In the genomic region with DNA sequence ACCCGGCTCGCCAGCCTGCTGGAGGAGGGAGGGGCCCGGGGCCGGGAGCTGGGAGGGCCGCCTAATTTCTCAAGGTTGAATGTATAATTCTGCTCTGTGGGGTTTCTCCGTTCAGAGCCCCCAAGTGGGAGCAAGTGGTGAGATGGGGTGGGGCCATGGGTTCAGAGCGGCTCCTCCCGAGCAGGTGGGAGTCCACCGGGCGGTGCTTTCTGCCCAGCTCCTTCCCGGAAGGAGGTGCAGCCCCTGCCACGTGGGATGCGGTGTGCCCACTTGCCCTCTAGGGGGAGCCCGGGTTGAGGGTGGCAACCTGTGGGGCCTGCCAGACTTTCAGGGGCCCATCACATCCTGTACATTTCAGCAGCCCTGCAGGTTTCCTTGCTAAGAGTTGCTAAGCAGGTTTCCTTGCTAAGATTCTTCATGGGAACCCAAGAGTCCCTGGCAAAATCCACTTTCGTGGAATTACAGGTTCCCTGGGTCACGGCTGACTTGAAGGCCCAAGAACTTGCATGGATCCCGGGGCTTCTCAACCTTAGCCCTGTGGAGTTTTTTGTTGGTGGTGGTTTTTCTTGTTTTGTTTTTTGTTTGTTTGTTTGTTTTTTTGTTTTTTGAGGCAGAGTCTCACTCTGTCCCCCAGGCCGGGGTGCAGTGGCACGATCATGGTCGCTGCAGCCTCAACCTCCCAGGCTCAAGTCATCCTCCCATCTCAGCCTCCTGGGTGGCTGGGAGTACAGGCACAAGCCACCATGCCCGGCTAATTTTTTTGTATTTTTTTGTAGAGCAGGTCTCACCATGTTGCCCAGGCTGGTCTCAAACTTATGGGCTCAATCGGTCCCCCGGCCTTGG, we compare ENCODE assay signal across 2 cellular contexts.
TF ChIP-seq lines count a peak whose summit lies in the region.

No MANE protein-coding gene starts in this region.

TF ChIP-seq in K562, 482 proteins besides CTCF, POLR2A, EP300 and RAD21 (continued from another document and continues in another):
- TF ChIP-seq, protein P1, sequence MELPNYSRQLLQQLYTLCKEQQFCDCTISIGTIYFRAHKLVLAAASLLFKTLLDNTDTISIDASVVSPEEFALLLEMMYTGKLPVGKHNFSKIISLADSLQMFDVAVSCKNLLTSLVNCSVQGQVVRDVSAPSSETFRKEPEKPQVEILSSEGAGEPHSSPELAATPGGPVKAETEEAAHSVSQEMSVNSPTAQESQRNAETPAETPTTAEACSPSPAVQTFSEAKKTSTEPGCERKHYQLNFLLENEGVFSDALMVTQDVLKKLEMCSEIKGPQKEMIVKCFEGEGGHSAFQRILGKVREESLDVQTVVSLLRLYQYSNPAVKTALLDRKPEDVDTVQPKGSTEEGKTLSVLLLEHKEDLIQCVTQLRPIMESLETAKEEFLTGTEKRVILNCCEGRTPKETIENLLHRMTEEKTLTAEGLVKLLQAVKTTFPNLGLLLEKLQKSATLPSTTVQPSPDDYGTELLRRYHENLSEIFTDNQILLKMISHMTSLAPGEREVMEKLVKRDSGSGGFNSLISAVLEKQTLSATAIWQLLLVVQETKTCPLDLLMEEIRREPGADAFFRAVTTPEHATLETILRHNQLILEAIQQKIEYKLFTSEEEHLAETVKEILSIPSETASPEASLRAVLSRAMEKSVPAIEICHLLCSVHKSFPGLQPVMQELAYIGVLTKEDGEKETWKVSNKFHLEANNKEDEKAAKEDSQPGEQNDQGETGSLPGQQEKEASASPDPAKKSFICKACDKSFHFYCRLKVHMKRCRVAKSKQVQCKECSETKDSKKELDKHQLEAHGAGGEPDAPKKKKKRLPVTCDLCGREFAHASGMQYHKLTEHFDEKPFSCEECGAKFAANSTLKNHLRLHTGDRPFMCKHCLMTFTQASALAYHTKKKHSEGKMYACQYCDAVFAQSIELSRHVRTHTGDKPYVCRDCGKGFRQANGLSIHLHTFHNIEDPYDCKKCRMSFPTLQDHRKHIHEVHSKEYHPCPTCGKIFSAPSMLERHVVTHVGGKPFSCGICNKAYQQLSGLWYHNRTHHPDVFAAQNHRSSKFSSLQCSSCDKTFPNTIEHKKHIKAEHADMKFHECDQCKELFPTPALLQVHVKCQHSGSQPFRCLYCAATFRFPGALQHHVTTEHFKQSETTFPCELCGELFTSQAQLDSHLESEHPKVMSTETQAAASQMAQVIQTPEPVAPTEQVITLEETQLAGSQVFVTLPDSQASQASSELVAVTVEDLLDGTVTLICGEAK (IDR thresholded peaks at IDR 0.05) = 0 out of 2 replicates have a peak, but pooled peaks have one; percentile 14
- TF ChIP-seq, protein P1 (CRISPR knock-in tag; IDR thresholded peaks at IDR 0.05) = no peak
- TF ChIP-seq STAT5B (CRISPR knock-in tag; IDR thresholded peaks at IDR 0.05) (no peak), JUND (IDR thresholded peaks at IDR 0.05; ENCODE audit: borderline replicate concordance, low read depth, low read length) (peak; percentile 56), JUND (tag; IDR thresholded peaks at IDR 0.05; ENCODE audit: borderline replicate concordance, low read depth, low read length) (no peak), SIX5 (IDR thresholded peaks at IDR 0.05; ENCODE audit: borderline replicate concordance in 1 of 2, insufficient read depth in 1 of 2, low read depth in 1 of 2, low read length in 2 of 2) (no peak), TRIM24 (IDR thresholded peaks at IDR 0.05) (no peak), KLF1 (tag; IDR thresholded peaks at IDR 0.05) (no peak), XRCC3 (IDR thresholded peaks at IDR 0.05) (no peak)
- TF ChIP-seq, protein P2, sequence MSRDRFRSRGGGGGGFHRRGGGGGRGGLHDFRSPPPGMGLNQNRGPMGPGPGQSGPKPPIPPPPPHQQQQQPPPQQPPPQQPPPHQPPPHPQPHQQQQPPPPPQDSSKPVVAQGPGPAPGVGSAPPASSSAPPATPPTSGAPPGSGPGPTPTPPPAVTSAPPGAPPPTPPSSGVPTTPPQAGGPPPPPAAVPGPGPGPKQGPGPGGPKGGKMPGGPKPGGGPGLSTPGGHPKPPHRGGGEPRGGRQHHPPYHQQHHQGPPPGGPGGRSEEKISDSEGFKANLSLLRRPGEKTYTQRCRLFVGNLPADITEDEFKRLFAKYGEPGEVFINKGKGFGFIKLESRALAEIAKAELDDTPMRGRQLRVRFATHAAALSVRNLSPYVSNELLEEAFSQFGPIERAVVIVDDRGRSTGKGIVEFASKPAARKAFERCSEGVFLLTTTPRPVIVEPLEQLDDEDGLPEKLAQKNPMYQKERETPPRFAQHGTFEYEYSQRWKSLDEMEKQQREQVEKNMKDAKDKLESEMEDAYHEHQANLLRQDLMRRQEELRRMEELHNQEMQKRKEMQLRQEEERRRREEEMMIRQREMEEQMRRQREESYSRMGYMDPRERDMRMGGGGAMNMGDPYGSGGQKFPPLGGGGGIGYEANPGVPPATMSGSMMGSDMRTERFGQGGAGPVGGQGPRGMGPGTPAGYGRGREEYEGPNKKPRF (IDR thresholded peaks at IDR 0.05; ENCODE audit: low read depth, low read length) = no peak

TF ChIP-seq in HepG2, 621 proteins besides CTCF, POLR2A, EP300 and RAD21 (continued from another document and continues in another):
- TF ChIP-seq, protein P3, sequence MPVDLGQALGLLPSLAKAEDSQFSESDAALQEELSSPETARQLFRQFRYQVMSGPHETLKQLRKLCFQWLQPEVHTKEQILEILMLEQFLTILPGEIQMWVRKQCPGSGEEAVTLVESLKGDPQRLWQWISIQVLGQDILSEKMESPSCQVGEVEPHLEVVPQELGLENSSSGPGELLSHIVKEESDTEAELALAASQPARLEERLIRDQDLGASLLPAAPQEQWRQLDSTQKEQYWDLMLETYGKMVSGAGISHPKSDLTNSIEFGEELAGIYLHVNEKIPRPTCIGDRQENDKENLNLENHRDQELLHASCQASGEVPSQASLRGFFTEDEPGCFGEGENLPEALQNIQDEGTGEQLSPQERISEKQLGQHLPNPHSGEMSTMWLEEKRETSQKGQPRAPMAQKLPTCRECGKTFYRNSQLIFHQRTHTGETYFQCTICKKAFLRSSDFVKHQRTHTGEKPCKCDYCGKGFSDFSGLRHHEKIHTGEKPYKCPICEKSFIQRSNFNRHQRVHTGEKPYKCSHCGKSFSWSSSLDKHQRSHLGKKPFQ (CRISPR knock-in tag; IDR thresholded peaks at IDR 0.05; ENCODE audit: insufficient replicate concordance) = no peak
- TF ChIP-seq, protein P4, sequence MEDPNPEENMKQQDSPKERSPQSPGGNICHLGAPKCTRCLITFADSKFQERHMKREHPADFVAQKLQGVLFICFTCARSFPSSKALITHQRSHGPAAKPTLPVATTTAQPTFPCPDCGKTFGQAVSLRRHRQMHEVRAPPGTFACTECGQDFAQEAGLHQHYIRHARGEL (CRISPR knock-in tag; IDR thresholded peaks at IDR 0.05) = no peak
- TF ChIP-seq ZNF780A (CRISPR knock-in tag; IDR thresholded peaks at IDR 0.05) = no peak
- TF ChIP-seq ZSCAN30 (CRISPR knock-in tag; IDR thresholded peaks at IDR 0.05) = no peak
- no peak for TF ChIP-seq SOX13 (IDR thresholded peaks at IDR 0.05)
- TF ChIP-seq SOX13 (CRISPR knock-in tag; conservative IDR thresholded peaks at IDR 0.05 in 1 of 2, IDR thresholded peaks at IDR 0.05 in 1 of 2) = peak in 1 of 2 experiments; percentile 21; a peak in 1 of 4 replicates
- no peak for TF ChIP-seq SP5 (CRISPR knock-in tag; IDR thresholded peaks at IDR 0.05; ENCODE audit: borderline replicate concordance, low read depth)
- TF ChIP-seq, protein P5, sequence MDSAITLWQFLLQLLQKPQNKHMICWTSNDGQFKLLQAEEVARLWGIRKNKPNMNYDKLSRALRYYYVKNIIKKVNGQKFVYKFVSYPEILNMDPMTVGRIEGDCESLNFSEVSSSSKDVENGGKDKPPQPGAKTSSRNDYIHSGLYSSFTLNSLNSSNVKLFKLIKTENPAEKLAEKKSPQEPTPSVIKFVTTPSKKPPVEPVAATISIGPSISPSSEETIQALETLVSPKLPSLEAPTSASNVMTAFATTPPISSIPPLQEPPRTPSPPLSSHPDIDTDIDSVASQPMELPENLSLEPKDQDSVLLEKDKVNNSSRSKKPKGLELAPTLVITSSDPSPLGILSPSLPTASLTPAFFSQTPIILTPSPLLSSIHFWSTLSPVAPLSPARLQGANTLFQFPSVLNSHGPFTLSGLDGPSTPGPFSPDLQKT (CRISPR knock-in tag; IDR thresholded peaks at IDR 0.05; ENCODE audit: borderline replicate concordance) = no peak
- no peak for TF ChIP-seq SYNCRIP (IDR thresholded peaks at IDR 0.05; ENCODE audit: insufficient read depth, low read depth, low read length)
- peak; percentile 31; the same call in 1 of the 2 replicates for TF ChIP-seq THAP11 (CRISPR knock-in tag; IDR thresholded peaks at IDR 0.05)
- TF ChIP-seq PRPF4 (IDR thresholded peaks at IDR 0.05; ENCODE audit: low read depth, low read length, poor library complexity, severe bottlenecking) = no peak
- TF ChIP-seq, protein P6, sequence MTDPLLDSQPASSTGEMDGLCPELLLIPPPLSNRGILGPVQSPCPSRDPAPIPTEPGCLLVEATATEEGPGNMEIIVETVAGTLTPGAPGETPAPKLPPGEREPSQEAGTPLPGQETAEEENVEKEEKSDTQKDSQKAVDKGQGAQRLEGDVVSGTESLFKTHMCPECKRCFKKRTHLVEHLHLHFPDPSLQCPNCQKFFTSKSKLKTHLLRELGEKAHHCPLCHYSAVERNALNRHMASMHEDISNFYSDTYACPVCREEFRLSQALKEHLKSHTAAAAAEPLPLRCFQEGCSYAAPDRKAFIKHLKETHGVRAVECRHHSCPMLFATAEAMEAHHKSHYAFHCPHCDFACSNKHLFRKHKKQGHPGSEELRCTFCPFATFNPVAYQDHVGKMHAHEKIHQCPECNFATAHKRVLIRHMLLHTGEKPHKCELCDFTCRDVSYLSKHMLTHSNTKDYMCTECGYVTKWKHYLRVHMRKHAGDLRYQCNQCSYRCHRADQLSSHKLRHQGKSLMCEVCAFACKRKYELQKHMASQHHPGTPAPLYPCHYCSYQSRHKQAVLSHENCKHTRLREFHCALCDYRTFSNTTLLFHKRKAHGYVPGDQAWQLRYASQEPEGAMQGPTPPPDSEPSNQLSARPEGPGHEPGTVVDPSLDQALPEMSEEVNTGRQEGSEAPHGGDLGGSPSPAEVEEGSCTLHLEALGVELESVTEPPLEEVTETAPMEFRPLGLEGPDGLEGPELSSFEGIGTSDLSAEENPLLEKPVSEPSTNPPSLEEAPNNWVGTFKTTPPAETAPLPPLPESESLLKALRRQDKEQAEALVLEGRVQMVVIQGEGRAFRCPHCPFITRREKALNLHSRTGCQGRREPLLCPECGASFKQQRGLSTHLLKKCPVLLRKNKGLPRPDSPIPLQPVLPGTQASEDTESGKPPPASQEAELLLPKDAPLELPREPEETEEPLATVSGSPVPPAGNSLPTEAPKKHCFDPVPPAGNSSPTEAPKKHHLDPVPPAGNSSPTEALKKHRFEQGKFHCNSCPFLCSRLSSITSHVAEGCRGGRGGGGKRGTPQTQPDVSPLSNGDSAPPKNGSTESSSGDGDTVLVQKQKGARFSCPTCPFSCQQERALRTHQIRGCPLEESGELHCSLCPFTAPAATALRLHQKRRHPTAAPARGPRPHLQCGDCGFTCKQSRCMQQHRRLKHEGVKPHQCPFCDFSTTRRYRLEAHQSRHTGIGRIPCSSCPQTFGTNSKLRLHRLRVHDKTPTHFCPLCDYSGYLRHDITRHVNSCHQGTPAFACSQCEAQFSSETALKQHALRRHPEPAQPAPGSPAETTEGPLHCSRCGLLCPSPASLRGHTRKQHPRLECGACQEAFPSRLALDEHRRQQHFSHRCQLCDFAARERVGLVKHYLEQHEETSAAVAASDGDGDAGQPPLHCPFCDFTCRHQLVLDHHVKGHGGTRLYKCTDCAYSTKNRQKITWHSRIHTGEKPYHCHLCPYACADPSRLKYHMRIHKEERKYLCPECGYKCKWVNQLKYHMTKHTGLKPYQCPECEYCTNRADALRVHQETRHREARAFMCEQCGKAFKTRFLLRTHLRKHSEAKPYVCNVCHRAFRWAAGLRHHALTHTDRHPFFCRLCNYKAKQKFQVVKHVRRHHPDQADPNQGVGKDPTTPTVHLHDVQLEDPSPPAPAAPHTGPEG (CRISPR knock-in tag; IDR thresholded peaks at IDR 0.05) = no peak
- no peak for TF ChIP-seq KLF16 (CRISPR knock-in tag; IDR thresholded peaks at IDR 0.05)
- no peak for TF ChIP-seq FOXM1 (CRISPR knock-in tag; IDR thresholded peaks at IDR 0.05)
- no peak for TF ChIP-seq HNRNPUL1 (IDR thresholded peaks at IDR 0.05; ENCODE audit: low read depth, low read length)
- TF ChIP-seq ZNF720 (CRISPR knock-in tag; IDR thresholded peaks at IDR 0.05) = no peak
- TF ChIP-seq, protein P7, sequence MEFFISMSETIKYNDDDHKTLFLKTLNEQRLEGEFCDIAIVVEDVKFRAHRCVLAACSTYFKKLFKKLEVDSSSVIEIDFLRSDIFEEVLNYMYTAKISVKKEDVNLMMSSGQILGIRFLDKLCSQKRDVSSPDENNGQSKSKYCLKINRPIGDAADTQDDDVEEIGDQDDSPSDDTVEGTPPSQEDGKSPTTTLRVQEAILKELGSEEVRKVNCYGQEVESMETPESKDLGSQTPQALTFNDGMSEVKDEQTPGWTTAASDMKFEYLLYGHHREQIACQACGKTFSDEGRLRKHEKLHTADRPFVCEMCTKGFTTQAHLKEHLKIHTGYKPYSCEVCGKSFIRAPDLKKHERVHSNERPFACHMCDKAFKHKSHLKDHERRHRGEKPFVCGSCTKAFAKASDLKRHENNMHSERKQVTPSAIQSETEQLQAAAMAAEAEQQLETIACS (CRISPR knock-in tag; IDR thresholded peaks at IDR 0.05) = no peak
- TF ChIP-seq ZBTB42 (CRISPR knock-in tag; IDR thresholded peaks at IDR 0.05) = no peak
- TF ChIP-seq ZNF772 (CRISPR knock-in tag; IDR thresholded peaks at IDR 0.05) = no peak
- no peak for TF ChIP-seq TBP (CRISPR knock-in tag; IDR thresholded peaks at IDR 0.05)
